8 cellular contexts compared by ENCODE assay signal in genomic region chr12:30985814-30986452, GRCh38. TPM values are rescaled to one million over a fixed set of nuclear protein-coding genes. Genes with fewer than 3 reads are reported as not detected.
DNase-seq lines count a peak whose midpoint lies in the region; ATAC-seq and TF ChIP-seq lines count a peak whose summit lies in the region.

No MANE protein-coding gene starts in this region.

- no peak for TF ChIP-seq POLR2A in body of pancreas (IDR thresholded peaks at IDR 0.05)

- H3K36me3 ChIP-seq in OCI-LY3 (replicated peaks; ENCODE audit: low read depth, low read length) (no peaks in the 10 kb centered on the region), body of pancreas (replicated peaks in 1 of 2; ENCODE audit: insufficient read depth in 1 of 2, low read depth in 2 of 2) (no peaks in the 10 kb centered on the region)

- whole genome bisulfite sequencing in body of pancreas, 2 donors, result 36 to 83% methylated on average over 2 to 7 of the region's 7 CpGs

- H3K9me3 ChIP-seq in OCI-LY3 (ENCODE audit: insufficient read depth, low read length) (no peaks in the 10 kb centered on the region), body of pancreas (no peaks in the 10 kb centered on the region)

- H3K79me2 ChIP-seq in OCI-LY3 (ENCODE audit: low read length), result no peaks in the 10 kb centered on the region

- intact Hi-C loops in body of pancreas (cut with DNase I), result no loop called here

- TF ChIP-seq CTCF in AG09309 (IDR thresholded peaks at IDR 0.05; ENCODE audit: control insufficient read depth, insufficient read depth, low read depth, low read length, missing control alignments), result peak; percentile 95
- peak; percentile 79 for TF ChIP-seq CTCF in OCI-LY3 (IDR thresholded peaks at IDR 0.05; ENCODE audit: low read depth, low read length)
- TF ChIP-seq CTCF in body of pancreas (IDR thresholded peaks at IDR 0.05), result peak; percentile 17 to 57 (median 51)

- H2AFZ ChIP-seq in OCI-LY3 (ENCODE audit: low read depth, low read length), result no peak overlapping the region

- ATAC-seq in GM18498 (IDR thresholded peaks at IDR 0.05; ENCODE audit: unreplicated experiment) (peak; percentile 68), HG03280 (IDR thresholded peaks at IDR 0.05; ENCODE audit: unreplicated experiment) (peak; percentile 66), body of pancreas (peak; percentile 62), HG02840 (IDR thresholded peaks at IDR 0.05; ENCODE audit: low FRiP score, unreplicated experiment) (no peak)

- H3K27ac ChIP-seq in OCI-LY3 (ENCODE audit: low read length) (no peak overlapping the region), body of pancreas (no peak overlapping the region)

- H3K4me2 ChIP-seq in OCI-LY3 (ENCODE audit: low read length), result no peak overlapping the region

- H3K9ac ChIP-seq in OCI-LY3 (ENCODE audit: low read length), result no peak overlapping the region

- DNase-seq in AG09309 (ENCODE audit: low read depth) (no peak), body of pancreas (peak; percentile 44 to 66 (median 56)), inferior parietal cortex (ENCODE audit: extremely low spot score) (peak; percentile 71)
- peak in 2 of 3 donors; percentile 3 to 10 for DNase-seq in stimulated activated CD4-positive, alpha-beta T cell treated with anti-CD3 and anti-CD28 coated beads, TNF-alpha, amount 100 ng/mL, for 48 hours (ENCODE audit: low read depth in 3 of 3)

- H3K4me1 ChIP-seq in OCI-LY3 (ENCODE audit: low read length), result peaks cover 30% of the 10 kb centered on the region
- H3K4me1 ChIP-seq in body of pancreas, result peaks cover 20% of the 10 kb centered on the region

- H3K27me3 ChIP-seq in OCI-LY3 (ENCODE audit: low read depth, low read length) (no peaks in the 10 kb centered on the region), body of pancreas (no peaks in the 10 kb centered on the region)

- H3K4me3 ChIP-seq in AG09309 (ENCODE audit: control insufficient read depth, low read depth, low read length) (no peak overlapping the region), OCI-LY3 (ENCODE audit: low read length) (no peak overlapping the region), body of pancreas (no peak overlapping the region)

- H4K20me1 ChIP-seq in OCI-LY3 (ENCODE audit: insufficient read depth, low read length), result no peaks in the 10 kb centered on the region

RNA-seq across cellular contexts. Expression of gene TSPAN11, which starts 59.4 kb away (rescaled TPM):
- total RNA-seq in body of pancreas, result under 1 TPM; 0.26 to 0.66 TPM
